Comparison of ENCODE assay signal across 8 cellular contexts in genomic region chr4:38902695-38903094, GRCh38. TPM values are rescaled to one million over a fixed set of nuclear protein-coding genes. Genes with fewer than 3 reads are reported as not detected.
DNase-seq lines count a peak whose midpoint lies in the region; ATAC-seq and TF ChIP-seq lines count a peak whose summit lies in the region.

No MANE protein-coding gene starts in this region.

- H3K4me2 ChIP-seq in KMS-11: no peak overlapping the region

- intact Hi-C loops in posterior cingulate gyrus (cut with DNase I): loop anchor here (1.0 kb wide), 1 partner anchor 233 kb away; no protein-coding TSS in a partner anchor

- peak; percentile 41 for DNase-seq in DMS 273 (lab: John Stamatoyannopoulos, UW; ENCODE audit: unreplicated experiment)
- DNase-seq in DMS 273 treated with DMSO at 0.1 percent for 48 hours (lab: John Stamatoyannopoulos, UW): no peak
- no peak for DNase-seq in T-helper 17 cell
- peak; percentile 23 to 41 for DNase-seq in cardiac muscle cell (ENCODE audit: low read depth in 1 of 2, low spot score in 1 of 2)
- DNase-seq in tibial nerve (ENCODE audit: low spot score in 2 of 2): no peak
- no peak for DNase-seq in posterior cingulate gyrus

- H3K79me2 ChIP-seq in KMS-11 (ENCODE audit: insufficient read depth, low read depth): no peaks in the 10 kb centered on the region

- H3K36me3 Mint-ChIP-seq in T-helper 17 cell (ENCODE audit: low read depth): no peaks in the 10 kb centered on the region

- H3K27me3 ChIP-seq in KMS-11 (ENCODE audit: insufficient read depth, low read depth) (no peaks in the 10 kb centered on the region), cardiac muscle cell (no peaks in the 10 kb centered on the region), tibial nerve (no peaks in the 10 kb centered on the region)

- H3K4me1 ChIP-seq in KMS-11 (ENCODE audit: low read depth, poor library complexity, severe bottlenecking) (no peaks in the 10 kb centered on the region), cardiac muscle cell (ENCODE audit: low read depth) (peaks cover 6% of the 10 kb centered on the region), tibial nerve (peaks cover 0 to 6% (median 2%) of the 10 kb centered on the region in 4 donors)

- no peak overlapping the region for H3K4me3 Mint-ChIP-seq in T-helper 17 cell

- ATAC-seq in T-helper 17 cell (peak; percentile 76), GM21528 (IDR thresholded peaks at IDR 0.05; ENCODE audit: low FRiP score, unreplicated experiment) (no peak)

- H3K36me3 ChIP-seq in KMS-11 (ENCODE audit: insufficient read depth) (no peaks in the 10 kb centered on the region), cardiac muscle cell (no peaks in the 10 kb centered on the region), tibial nerve (peaks cover 0 to 61% (median 0%) of the 10 kb centered on the region in 3 donors)

- TF ChIP-seq CTCF in KMS-11 (conservative IDR thresholded peaks at IDR 0.05; ENCODE audit: low read depth, low read length) (peak; percentile 51; the same call in 1 of the 2 replicates), cardiac muscle cell (IDR thresholded peaks at IDR 0.05; ENCODE audit: low read depth, low read length) (peak; percentile 19), tibial nerve (IDR thresholded peaks at IDR 0.05) (peak in 4 of 5 experiments; percentile 14 to 36 (median 24))

- TF ChIP-seq EP300 in tibial nerve (IDR thresholded peaks at IDR 0.05): no peak

- no peak overlapping the region for H3K27ac ChIP-seq in KMS-11
- no peak overlapping the region for H3K27ac ChIP-seq in cardiac muscle cell
- no peak overlapping the region for H3K27ac ChIP-seq in tibial nerve

- H3K4me3 ChIP-seq in KMS-11 (IDR thresholded peaks at IDR 0.05; ENCODE audit: insufficient read depth, low read depth, low read length): no peak overlapping the region
- H3K4me3 ChIP-seq in cardiac muscle cell: no peak overlapping the region
- no peak overlapping the region for H3K4me3 ChIP-seq in tibial nerve

- no peaks in the 10 kb centered on the region for H3K9me3 ChIP-seq in T-helper 17 cell (ENCODE audit: control insufficient read depth, low read length, poor library complexity, severe bottlenecking)
- no peaks in the 10 kb centered on the region for H3K9me3 ChIP-seq in cardiac muscle cell (ENCODE audit: low read depth)
- H3K9me3 ChIP-seq in tibial nerve: no peaks in the 10 kb centered on the region

- H3K4me1 Mint-ChIP-seq in T-helper 17 cell: peaks cover 2% of the 10 kb centered on the region

- H3K27me3 Mint-ChIP-seq in T-helper 17 cell: peaks cover 11% of the 10 kb centered on the region

- H2AFZ ChIP-seq in KMS-11 (ENCODE audit: low read depth): no peak overlapping the region

- TF ChIP-seq POLR2A in tibial nerve (IDR thresholded peaks at IDR 0.05): no peak

- H3K27ac Mint-ChIP-seq in T-helper 17 cell: no peak overlapping the region

- H3K9ac ChIP-seq in KMS-11: no peak overlapping the region

- H4K20me1 ChIP-seq in KMS-11 (ENCODE audit: insufficient read depth): no peaks in the 10 kb centered on the region

RNA-seq across cellular contexts. Expression of gene FAM114A1, which starts 35.1 kb away (rescaled TPM):
- under 1 TPM in 1 of 2 donors, not detected in 1; 0.50 TPM for total RNA-seq in T-helper 17 cell
- total RNA-seq in cardiac muscle cell: 39.9 and 46.8 TPM in 2 replicates
- polyA plus RNA-seq in cardiac muscle cell: 32.2 and 33.1 TPM in 2 replicates
- 100 to 1,000 TPM in 2 of 4 donors, 10 to 100 TPM in 2; 70.4 to 111 (median 98.2) TPM for total RNA-seq in tibial nerve

RNA-seq across cellular contexts. Expression of gene TLR6, which starts 46.1 kb away (rescaled TPM):
- total RNA-seq in T-helper 17 cell: 1 to 10 TPM; 2.8 to 6.4 TPM
- total RNA-seq in cardiac muscle cell: 0.11 and 0.12 TPM in 2 replicates
- 0.29 TPM in 1 of 2 replicates, not detected in the other for polyA plus RNA-seq in cardiac muscle cell
- total RNA-seq in tibial nerve: 1 to 10 TPM; 4.2 to 8.6 (median 5.2) TPM

Comparison
In these comparisons a context has a peak if more than half of its experiments do, and no peak if none do; other contexts are left out.
1. DNase-seq: peak in DMS 273 (single experiment) and cardiac muscle cell (2 of 2); none in DMS 273 treated with DMSO at 0.1 percent for 48 hours (single experiment), T-helper 17 cell (0 of 3), tibial nerve (0 of 2) and posterior cingulate gyrus (0 of 10).
2. RNA of gene FAM114A1, which starts 35.1 kb away (total RNA-seq): 70.4 to 111 TPM in tibial nerve and 39.9 to 46.8 TPM in cardiac muscle cell; 0.50 TPM in T-helper 17 cell; every median in the first group is over 10 times any median in the second.
3. Peak in every context shown above with its lines, with median percentiles within 50 percentile points of each other: CTCF ChIP-seq.